Comparison of ENCODE assay signal across 8 cellular contexts in genomic region chr12:104643921-104644669, GRCh38.
DNase-seq lines count a peak whose midpoint lies in the region; ATAC-seq and TF ChIP-seq lines count a peak whose summit lies in the region.

No MANE protein-coding gene starts in this region.

- H3K4me3 ChIP-seq in Jurkat, Clone E6-1 (ENCODE audit: low read length) = peak overlapping the region; percentile 15
- no peak overlapping the region for H3K4me3 ChIP-seq in mucosa of rectum (ENCODE audit: low read length in 2 of 2)
- H3K4me3 ChIP-seq in GM23338 = no peak overlapping the region

- POLR2A ChIA-PET in HEK293T (lab: Yijun Ruan, JAX) = no interaction called here

- H3K27me3 Mint-ChIP-seq in T-helper 17 cell (no peaks in the 10 kb centered on the region), GM23338 (ENCODE audit: insufficient read depth, low read depth, poor library complexity) (peaks cover 5% of the 10 kb centered on the region)

- no peak overlapping the region for H2AFZ ChIP-seq in GM23338

- H3K27ac ChIP-seq in mucosa of rectum (ENCODE audit: low read depth in 2 of 2, low read length in 2 of 2) (peak overlapping the region; percentile 61 to 66), GM23338 (ENCODE audit: low read depth) (no peak overlapping the region)

- H3K9me3 Mint-ChIP-seq in GM23338 = peaks cover 10% of the 10 kb centered on the region; the same call in 2 of the 3 replicates

- no peaks in the 10 kb centered on the region for H4K20me1 ChIP-seq in GM23338 (replicated peaks; ENCODE audit: insufficient read depth)

- H3K9ac ChIP-seq in mucosa of rectum (ENCODE audit: low read depth in 1 of 2, low read length in 2 of 2) = no peak overlapping the region

- no peaks in the 10 kb centered on the region for H3K36me3 Mint-ChIP-seq in T-helper 17 cell (ENCODE audit: low read depth)
- peaks cover 21% of the 10 kb centered on the region; the same call in 2 of the 3 replicates for H3K36me3 Mint-ChIP-seq in GM23338 (ENCODE audit: low read depth)

- H3K4me2 ChIP-seq in GM23338 = no peak overlapping the region

- peaks cover 0 to 4% of the 10 kb centered on the region in 2 donors for H3K4me1 ChIP-seq in mucosa of rectum (ENCODE audit: control insufficient read depth in 2 of 2, insufficient read depth in 2 of 2, low read length in 2 of 2)
- 0 out of 2 replicates have a peak, but pooled peaks cover 2% of the 10 kb centered on the region for H3K4me1 ChIP-seq in GM23338 (ENCODE audit: insufficient read depth)

- no peaks in the 10 kb centered on the region for H3K36me3 ChIP-seq in mucosa of rectum (ENCODE audit: control insufficient read depth in 2 of 2, insufficient read depth in 2 of 2, low read length in 2 of 2)
- H3K36me3 ChIP-seq in GM23338 (ENCODE audit: insufficient read depth) = no peaks in the 10 kb centered on the region

- H3K9me2 ChIP-seq in GM23338 (ENCODE audit: insufficient read depth) = 0 out of 2 replicates have a peak, but pooled peaks cover 5% of the 10 kb centered on the region

- DNase-seq in GM10266 (ENCODE audit: extremely low spot score) = peak; percentile 30
- peak; percentile 93 for DNase-seq in Jurkat, Clone E6-1 (ENCODE audit: low read depth, low spot score)
- no peak for DNase-seq in T-helper 17 cell
- DNase-seq in GM23338 (ENCODE audit: low spot score) = no peak
- DNase-seq in HEK293T (ENCODE audit: extremely low spot score) = no peak

- peak; percentile 17 for ATAC-seq in T-helper 17 cell
- no peak for ATAC-seq in GM21515 (IDR thresholded peaks at IDR 0.05; ENCODE audit: unreplicated experiment)
- no peak for ATAC-seq in GM23338
- ATAC-seq in GM21528 (IDR thresholded peaks at IDR 0.05; ENCODE audit: low FRiP score, unreplicated experiment) = no peak

- H3K9me3 ChIP-seq in T-helper 17 cell (ENCODE audit: control insufficient read depth, low read length, poor library complexity, severe bottlenecking) (no peaks in the 10 kb centered on the region), mucosa of rectum (ENCODE audit: control insufficient read depth in 2 of 2, low read length in 2 of 2) (no peaks in the 10 kb centered on the region)

- H3F3A ChIP-seq in GM23338 (replicated peaks; ENCODE audit: low read depth) = no peaks in the 10 kb centered on the region

- H3K4me3 Mint-ChIP-seq in T-helper 17 cell (peak overlapping the region; percentile 31), GM23338 (no peak overlapping the region)

- CTCF ChIA-PET in HEK293T (lab: Yijun Ruan, JAX) = interaction anchor here (0.7 kb wide), 1 partner anchor 212 kb away, joined by 3 read pairs; no protein-coding TSS in a partner anchor

- no peaks in the 10 kb centered on the region for H3K79me2 ChIP-seq in GM23338 (replicated peaks; ENCODE audit: insufficient read depth)

- H3K27me3 ChIP-seq in mucosa of rectum (ENCODE audit: control insufficient read depth in 2 of 2, insufficient read depth in 2 of 2, low read length in 2 of 2) = no peaks in the 10 kb centered on the region
- H3K27me3 ChIP-seq in GM23338 (ENCODE audit: insufficient read depth) = no peaks in the 10 kb centered on the region

- peaks cover 33% of the 10 kb centered on the region for H3K4me1 Mint-ChIP-seq in T-helper 17 cell
- H3K4me1 Mint-ChIP-seq in GM23338 = peaks cover 6% of the 10 kb centered on the region; the same call in 2 of the 3 replicates

- peak overlapping the region; percentile 43 for H3K27ac Mint-ChIP-seq in T-helper 17 cell
- H3K27ac Mint-ChIP-seq in GM23338 = no peak overlapping the region

- no peak for TF ChIP-seq CTCF in GM10266 (IDR thresholded peaks at IDR 0.05; ENCODE audit: control insufficient read depth, insufficient read depth, low read depth, missing control alignments)
- no peak for TF ChIP-seq CTCF in GM23338 (conservative IDR thresholded peaks at IDR 0.05; ENCODE audit: low read depth in 2 of 2)

TF ChIP-seq in GM23338, 12 proteins besides CTCF, POLR2A, EP300 and RAD21 (continues in another document):
- TF ChIP-seq STAT1 (IDR thresholded peaks at IDR 0.05; ENCODE audit: unreplicated experiment) = no peak
- no peak for TF ChIP-seq ZNF114 (CRISPR knock-in tag; IDR thresholded peaks at IDR 0.05)
- no peak for TF ChIP-seq NANOG (IDR thresholded peaks at IDR 0.05; ENCODE audit: borderline replicate concordance)
- TF ChIP-seq EZH2 (IDR thresholded peaks at IDR 0.05; ENCODE audit: low read depth, unreplicated experiment) = no peak
- TF ChIP-seq JUNB (IDR thresholded peaks at IDR 0.05; ENCODE audit: unreplicated experiment) = no peak
- TF ChIP-seq CREB1 (CRISPR knock-in tag; IDR thresholded peaks at IDR 0.05; ENCODE audit: low read depth) = no peak
- TF ChIP-seq, protein P1, sequence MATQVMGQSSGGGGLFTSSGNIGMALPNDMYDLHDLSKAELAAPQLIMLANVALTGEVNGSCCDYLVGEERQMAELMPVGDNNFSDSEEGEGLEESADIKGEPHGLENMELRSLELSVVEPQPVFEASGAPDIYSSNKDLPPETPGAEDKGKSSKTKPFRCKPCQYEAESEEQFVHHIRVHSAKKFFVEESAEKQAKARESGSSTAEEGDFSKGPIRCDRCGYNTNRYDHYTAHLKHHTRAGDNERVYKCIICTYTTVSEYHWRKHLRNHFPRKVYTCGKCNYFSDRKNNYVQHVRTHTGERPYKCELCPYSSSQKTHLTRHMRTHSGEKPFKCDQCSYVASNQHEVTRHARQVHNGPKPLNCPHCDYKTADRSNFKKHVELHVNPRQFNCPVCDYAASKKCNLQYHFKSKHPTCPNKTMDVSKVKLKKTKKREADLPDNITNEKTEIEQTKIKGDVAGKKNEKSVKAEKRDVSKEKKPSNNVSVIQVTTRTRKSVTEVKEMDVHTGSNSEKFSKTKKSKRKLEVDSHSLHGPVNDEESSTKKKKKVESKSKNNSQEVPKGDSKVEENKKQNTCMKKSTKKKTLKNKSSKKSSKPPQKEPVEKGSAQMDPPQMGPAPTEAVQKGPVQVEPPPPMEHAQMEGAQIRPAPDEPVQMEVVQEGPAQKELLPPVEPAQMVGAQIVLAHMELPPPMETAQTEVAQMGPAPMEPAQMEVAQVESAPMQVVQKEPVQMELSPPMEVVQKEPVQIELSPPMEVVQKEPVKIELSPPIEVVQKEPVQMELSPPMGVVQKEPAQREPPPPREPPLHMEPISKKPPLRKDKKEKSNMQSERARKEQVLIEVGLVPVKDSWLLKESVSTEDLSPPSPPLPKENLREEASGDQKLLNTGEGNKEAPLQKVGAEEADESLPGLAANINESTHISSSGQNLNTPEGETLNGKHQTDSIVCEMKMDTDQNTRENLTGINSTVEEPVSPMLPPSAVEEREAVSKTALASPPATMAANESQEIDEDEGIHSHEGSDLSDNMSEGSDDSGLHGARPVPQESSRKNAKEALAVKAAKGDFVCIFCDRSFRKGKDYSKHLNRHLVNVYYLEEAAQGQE (IDR thresholded peaks at IDR 0.05; ENCODE audit: unreplicated experiment) = no peak
- TF ChIP-seq POLR2AphosphoS5 (IDR thresholded peaks at IDR 0.05; ENCODE audit: low read depth) = no peak
- TF ChIP-seq EZH2phosphoT487 (IDR thresholded peaks at IDR 0.05; ENCODE audit: unreplicated experiment) = no peak
- no peak for TF ChIP-seq ZNF331 (CRISPR knock-in tag; IDR thresholded peaks at IDR 0.05; ENCODE audit: low read depth)

TF ChIP-seq in HEK293T, 16 proteins besides CTCF, POLR2A, EP300 and RAD21:
- no peak for TF ChIP-seq FOXM1 (IDR thresholded peaks at IDR 0.05; ENCODE audit: borderline replicate concordance)
- TF ChIP-seq ZNF384 (IDR thresholded peaks at IDR 0.05) = no peak
- no peak for TF ChIP-seq L3MBTL2 (conservative IDR thresholded peaks at IDR 0.05)
- TF ChIP-seq NFRKB (IDR thresholded peaks at IDR 0.05) = no peak
- no peak for TF ChIP-seq SP1 (IDR thresholded peaks at IDR 0.05)
- no peak for TF ChIP-seq LEF1 (IDR thresholded peaks at IDR 0.05; ENCODE audit: borderline replicate concordance)
- TF ChIP-seq ELF4 (IDR thresholded peaks at IDR 0.05) = no peak
- no peak for TF ChIP-seq HDGF (IDR thresholded peaks at IDR 0.05; ENCODE audit: borderline replicate concordance)
- no peak for TF ChIP-seq TARDBP (IDR thresholded peaks at IDR 0.05)
- TF ChIP-seq BHLHE40 (IDR thresholded peaks at IDR 0.05; ENCODE audit: borderline replicate concordance) = no peak

Comparison
In these comparisons a context has a peak if more than half of its experiments do, and no peak if none do; other contexts are left out.
1. DNase-seq: peak in GM10266 (single experiment) and Jurkat, Clone E6-1 (single experiment); none in T-helper 17 cell (0 of 3), GM23338 (single experiment) and HEK293T (single experiment).